Comparison of ENCODE assay signal across 26 cellular contexts in genomic region chr2:84805250-84805917, GRCh38.
DNase-seq lines count a peak whose midpoint lies in the region; ATAC-seq and TF ChIP-seq lines count a peak whose summit lies in the region.
"Had no signal": no experiment of that assay in that cellular context is flagged by ENCODE, and none has a peak within 500 bp of the region (broad histone marks: within the 10 kb centered on the region; RNA-seq: fewer than 3 reads in every experiment).

No MANE protein-coding gene starts in this region.

- no peak for TF ChIP-seq CTCF in fibroblast of lung (conservative IDR thresholded peaks at IDR 0.05 in 1 of 2, IDR thresholded peaks at IDR 0.05 in 1 of 2; ENCODE audit: low read depth in 1 of 2, low read length in 2 of 2)

- H3K4me3 ChIP-seq in GM23248: no peak overlapping the region
- H3K4me3 ChIP-seq in SJSA1: no peak overlapping the region
- H3K4me3 ChIP-seq in fibroblast of lung (replicated peaks in 1 of 4; ENCODE audit: control extremely low read depth in 1 of 4, insufficient read depth in 1 of 4, low read depth in 3 of 4, low read length in 4 of 4): no peak overlapping the region
- no peak overlapping the region for H3K4me3 ChIP-seq in skeletal muscle cell (ENCODE audit: low read depth, low read length)
- H3K4me3 ChIP-seq: breast epithelium, GM23338, heart right ventricle, right atrium auricular region had no signal

- H2AFZ ChIP-seq in GM23248: no peak overlapping the region
- H2AFZ ChIP-seq in fibroblast of lung (ENCODE audit: low read length): no peak overlapping the region
- H2AFZ ChIP-seq: GM23338 had no signal

- H3K9me2 ChIP-seq in GM23248 (ENCODE audit: insufficient read depth): no peaks in the 10 kb centered on the region

- no peaks in the 10 kb centered on the region for H3K36me3 ChIP-seq in GM23248 (ENCODE audit: low read depth)
- no peaks in the 10 kb centered on the region for H3K36me3 ChIP-seq in SJSA1
- H3K36me3 ChIP-seq in fibroblast of lung (ENCODE audit: control insufficient read depth, insufficient read depth, low read length): no peaks in the 10 kb centered on the region
- H3K36me3 ChIP-seq: breast epithelium, heart right ventricle, right atrium auricular region had no signal

- H4K20me1 ChIP-seq in GM23248 (ENCODE audit: insufficient read depth) (no peaks in the 10 kb centered on the region), fibroblast of lung (ENCODE audit: control insufficient read depth, extremely low read depth, insufficient read depth, low read length) (no peaks in the 10 kb centered on the region)

- ATAC-seq in GM21786 (IDR thresholded peaks at IDR 0.05; ENCODE audit: unreplicated experiment): no peak
- ATAC-seq: activated T-cell treated with anti-CD3 and anti-CD28 coated beads, Interleukin-2, amount 50 U/mL, for 4 hours; CD8-positive, alpha-beta T cell; esophagus mucosa; GM23338; heart right ventricle; left colon had no signal

- peaks cover 35% of the 10 kb centered on the region for H3F3A ChIP-seq in GM23248 (ENCODE audit: insufficient read depth)

- H3K9me3 ChIP-seq in GM23248 (ENCODE audit: low read depth) (no peaks in the 10 kb centered on the region), SJSA1 (replicated peaks) (no peaks in the 10 kb centered on the region), fibroblast of lung (ENCODE audit: control insufficient read depth, insufficient read depth, low read depth, low read length) (no peaks in the 10 kb centered on the region)

- H3K4me1 ChIP-seq in GM23248 (ENCODE audit: insufficient read depth): peaks cover 39% of the 10 kb centered on the region
- H3K4me1 ChIP-seq in SJSA1 (replicated peaks): peaks cover 46% of the 10 kb centered on the region
- peaks cover 18% of the 10 kb centered on the region for H3K4me1 ChIP-seq in fibroblast of lung (ENCODE audit: control insufficient read depth, extremely low read depth, insufficient read depth, low read length)
- H3K4me1 ChIP-seq: breast epithelium, right atrium auricular region had no signal

- 0% methylated on average over 1 of the region's 1 CpG for whole genome bisulfite sequencing in GM23248 (ENCODE audit: low coverage in 1 of 2, low lambda C conversion rate in 2 of 2, missing lambda C conversion rate in 2 of 2), 2 experiments

- DNase-seq in GM23248 (peak; percentile 41), SJSA1 (ENCODE audit: low read depth in 1 of 2, low spot score in 2 of 2) (peak in 1 of 2 experiments; percentile 19), fibroblast of lung (ENCODE audit: low read depth in 2 of 2) (peak; percentile 67 to 79), skeletal muscle cell (ENCODE audit: low read depth) (peak; percentile 41), foreskin melanocyte (no peak), NAMALWA (ENCODE audit: low spot score) (no peak)
- DNase-seq: activated CD4-positive, alpha-beta T cell treated with anti-CD3 and anti-CD28 coated beads for 48 hours; activated T-cell treated with anti-CD3 and anti-CD28 coated beads, Interleukin-2, amount 50 U/mL, for 4 hours; CD8-positive, alpha-beta T cell; DMS 273 treated with DMSO at 0.1 percent for 48 hours; effector CD8-positive, alpha-beta T cell; heart right ventricle; Karpas-422; left colon; naive B cell; NCI-H1105 treated with DMSO at 0.1 percent for 48 hours; NCI-H2029 treated with DMSO at 0.1 percent for 48 hours; NCI-H345; NCI-H748 treated with DMSO at 0.1 percent for 48 hours; occipital lobe had no signal

- H3K4me2 ChIP-seq in GM23248 (ENCODE audit: unreplicated experiment) (peak overlapping the region; percentile 21), fibroblast of lung (ENCODE audit: extremely low read depth, insufficient read depth, low read length) (peak overlapping the region; percentile 54)
- H3K4me2 ChIP-seq: GM23338 had no signal

- H3K9ac ChIP-seq in GM23248 (no peak overlapping the region), fibroblast of lung (ENCODE audit: insufficient read depth, low read length) (no peak overlapping the region)

- in situ Hi-C loops in GM23248 (cut with MboI): no loop called here

- H3K79me2 ChIP-seq in GM23248 (ENCODE audit: insufficient read depth): no peaks in the 10 kb centered on the region
- H3K79me2 ChIP-seq in fibroblast of lung (ENCODE audit: control insufficient read depth, insufficient read depth, low read length): no peaks in the 10 kb centered on the region

- H3K27me3 ChIP-seq in GM23248 (replicated peaks; ENCODE audit: insufficient read depth) (no peaks in the 10 kb centered on the region), SJSA1 (replicated peaks) (no peaks in the 10 kb centered on the region), fibroblast of lung (ENCODE audit: control insufficient read depth, insufficient read depth, low read length) (no peaks in the 10 kb centered on the region)
- H3K27me3 ChIP-seq: breast epithelium, heart right ventricle, right atrium auricular region had no signal

- H3K27ac ChIP-seq in GM23248 (peak overlapping the region; percentile 16; the same call in 1 of the 2 replicates), SJSA1 (peak overlapping the region; percentile 91), fibroblast of lung (ENCODE audit: insufficient read depth, low read length) (peak overlapping the region; percentile 11)
- H3K27ac ChIP-seq: breast epithelium, heart right ventricle, right atrium auricular region, VCaP had no signal

Comparison
In these comparisons a context has a peak if more than half of its experiments do, and no peak if none do; other contexts are left out.
1. DNase-seq: peak in GM23248 (single experiment), fibroblast of lung (2 of 2) and skeletal muscle cell (single experiment); none in foreskin melanocyte (single experiment) and NAMALWA (single experiment).
2. H3K27ac ChIP-seq: peak in every context shown above with its lines; median percentile 91 in SJSA1; 16 in GM23248; 11 in fibroblast of lung.